8 cellular contexts compared by ENCODE assay signal in genomic region chr3:108497271-108497670, GRCh38.
"Had no signal": no experiment of that assay in that cellular context is flagged by ENCODE, and none has a peak within 500 bp of the region (broad histone marks: within the 10 kb centered on the region; RNA-seq: fewer than 3 reads in every experiment).

No MANE protein-coding gene starts in this region.

- DNase-seq: GDM1, GF-D8 had no signal

- H3K4me3 ChIP-seq: GM12878 had no signal

- ATAC-seq: GM12878 had no signal

- FAIRE-seq: G401.6, GM12878, GM12891, GM12892, GM18507, GM19239 had no signal
